10 cellular contexts compared by ENCODE assay signal in the genomic region with DNA sequence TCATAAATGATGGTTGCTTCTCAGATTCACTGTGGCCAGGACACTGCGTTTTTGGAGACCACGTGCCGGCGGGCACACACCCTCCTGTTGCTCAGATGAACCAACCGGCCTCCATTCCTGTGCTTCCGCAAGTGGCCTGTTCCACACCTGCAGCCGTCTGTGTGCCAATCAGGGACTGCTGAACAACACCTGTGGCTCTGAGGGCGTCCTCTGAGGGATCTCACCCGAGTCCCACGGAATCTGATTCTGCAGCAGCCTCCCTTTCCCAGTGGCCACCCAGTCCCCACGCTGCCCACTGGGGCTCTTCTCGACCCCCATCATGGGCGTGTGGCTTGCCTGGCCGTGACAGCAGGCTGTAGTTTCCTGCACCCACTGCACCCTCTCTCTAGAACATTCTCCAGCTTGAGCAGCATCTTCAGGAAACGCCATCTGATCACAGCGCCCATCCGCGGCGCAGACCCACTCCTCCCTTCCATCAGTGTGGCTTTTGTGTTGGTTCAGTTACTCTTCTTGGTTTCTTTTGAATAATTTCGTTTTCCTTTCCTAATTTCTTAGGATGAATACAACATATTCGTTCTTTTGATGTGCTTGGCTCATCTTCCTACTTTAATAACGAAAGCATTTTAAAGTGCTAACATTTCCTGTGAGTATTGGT.
DNase-seq lines count a peak whose midpoint lies in the region; ATAC-seq lines count a peak whose summit lies in the region.
"Had no signal": no experiment of that assay in that cellular context is flagged by ENCODE, and none has a peak within 500 bp of the region (broad histone marks: within the 10 kb centered on the region; RNA-seq: fewer than 3 reads in every experiment).

No MANE protein-coding gene starts in this region.

- H3K9me3 Mint-ChIP-seq in activated naive CD8-positive, alpha-beta T cell treated with anti-CD3 and anti-CD28 coated beads, Interleukin-2, amount 50 U/mL, for 24 hours = no peaks in the 10 kb centered on the region
- H3K9me3 Mint-ChIP-seq: naive B cell; stimulated activated memory B cell treated with anti-CD40 and anti-IgM and Interleukin-4, amounts not matched to agents 10 μg/mL and 1 μg/mL and 100 μg/mL, for 72 hours had no signal

- peaks cover 12% of the 10 kb centered on the region for H3K4me1 Mint-ChIP-seq in activated naive CD8-positive, alpha-beta T cell treated with anti-CD3 and anti-CD28 coated beads, Interleukin-2, amount 50 U/mL, for 24 hours

- DNase-seq in NCI-H146 (lab: John Stamatoyannopoulos, UW) (peak; percentile 30), NCI-H146 treated with DMSO at 0.1 percent for 48 hours (lab: John Stamatoyannopoulos, UW; ENCODE audit: unreplicated experiment) (no peak), ureter (ENCODE audit: low spot score) (no peak)
- peak; percentile 8 for DNase-seq in stimulated activated CD4-positive, alpha-beta T cell treated with anti-CD3 and anti-CD28 coated beads, Interleukin-15, amount 100 ng/mL, for 24 hours
- DNase-seq in stimulated activated CD4-positive, alpha-beta T cell treated with anti-CD3 and anti-CD28 coated beads, Interleukin-2, amount 100 ng/mL, for 48 hours = no peak
- DNase-seq in activated naive CD8-positive, alpha-beta T cell treated with anti-CD3 and anti-CD28 coated beads, Interleukin-2, amount 50 U/mL, for 24 hours = no peak
- peak; percentile 32 for DNase-seq in stimulated activated CD8-positive, alpha-beta memory T cell treated with anti-CD3 and anti-CD28 coated beads, Interleukin-4, amount 100 ng/mL, for 48 hours

- H3K27me3 Mint-ChIP-seq in activated naive CD8-positive, alpha-beta T cell treated with anti-CD3 and anti-CD28 coated beads, Interleukin-2, amount 50 U/mL, for 24 hours = peaks cover 30% of the 10 kb centered on the region

- peak; percentile 43 for ATAC-seq in activated naive CD8-positive, alpha-beta T cell treated with anti-CD3 and anti-CD28 coated beads, Interleukin-2, amount 50 U/mL, for 24 hours
- no peak for ATAC-seq in HG03196 (IDR thresholded peaks at IDR 0.05; ENCODE audit: unreplicated experiment)

- H3K4me3 Mint-ChIP-seq in activated naive CD8-positive, alpha-beta T cell treated with anti-CD3 and anti-CD28 coated beads, Interleukin-2, amount 50 U/mL, for 24 hours = no peak overlapping the region
- H3K4me3 Mint-ChIP-seq: stimulated activated memory B cell treated with anti-CD40 and anti-IgM and Interleukin-4, amounts not matched to agents 10 μg/mL and 1 μg/mL and 100 μg/mL, for 72 hours had no signal

- H3K27ac Mint-ChIP-seq in activated naive CD8-positive, alpha-beta T cell treated with anti-CD3 and anti-CD28 coated beads, Interleukin-2, amount 50 U/mL, for 24 hours = no peak overlapping the region
- H3K27ac Mint-ChIP-seq: stimulated activated memory B cell treated with anti-CD40 and anti-IgM and Interleukin-4, amounts not matched to agents 10 μg/mL and 1 μg/mL and 100 μg/mL, for 72 hours had no signal

- no peaks in the 10 kb centered on the region for H3K36me3 Mint-ChIP-seq in activated naive CD8-positive, alpha-beta T cell treated with anti-CD3 and anti-CD28 coated beads, Interleukin-2, amount 50 U/mL, for 24 hours (ENCODE audit: low read depth)
- H3K36me3 Mint-ChIP-seq: naive B cell; stimulated activated memory B cell treated with anti-CD40 and anti-IgM and Interleukin-4, amounts not matched to agents 10 μg/mL and 1 μg/mL and 100 μg/mL, for 72 hours had no signal

Comparison
In these comparisons a context has a peak if more than half of its experiments do, and no peak if none do; other contexts are left out.
1. DNase-seq: peak in NCI-H146 (single experiment), stimulated activated CD4-positive, alpha-beta T cell treated with anti-CD3 and anti-CD28 coated beads, Interleukin-15, amount 100 ng/mL, for 24 hours (single experiment) and stimulated activated CD8-positive, alpha-beta memory T cell treated with anti-CD3 and anti-CD28 coated beads, Interleukin-4, amount 100 ng/mL, for 48 hours (single experiment); none in NCI-H146 treated with DMSO at 0.1 percent for 48 hours (single experiment), stimulated activated CD4-positive, alpha-beta T cell treated with anti-CD3 and anti-CD28 coated beads, Interleukin-2, amount 100 ng/mL, for 48 hours (0 of 2), activated naive CD8-positive, alpha-beta T cell treated with anti-CD3 and anti-CD28 coated beads, Interleukin-2, amount 50 U/mL, for 24 hours (single experiment) and ureter (single experiment).